ENCODE assay signal across 35 cellular contexts in the genomic region with DNA sequence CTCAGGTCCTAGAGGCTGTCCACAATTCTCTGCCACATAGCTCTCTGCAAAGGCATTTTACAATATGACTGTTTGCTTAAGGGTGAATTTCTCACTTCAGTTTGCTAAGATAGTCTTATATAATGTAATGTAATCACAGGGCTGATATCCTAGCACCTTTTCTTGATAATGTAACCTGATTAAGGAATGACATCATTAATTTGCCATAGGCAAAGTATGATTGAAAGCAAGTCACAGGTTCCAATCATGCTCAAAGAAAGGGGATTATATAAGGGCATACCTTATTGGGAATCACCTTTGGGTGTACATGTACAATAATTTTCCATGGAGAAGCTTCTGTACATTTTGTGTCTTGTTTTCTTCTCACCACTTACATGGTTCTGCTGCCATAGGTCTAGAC. TPM values are rescaled to one million over a fixed set of nuclear protein-coding genes. Genes with fewer than 3 reads are reported as not detected.
"Had no signal": no experiment of that assay in that cellular context is flagged by ENCODE, and none has a peak within 500 bp of the region (broad histone marks: within the 10 kb centered on the region; RNA-seq: fewer than 3 reads in every experiment).

No MANE protein-coding gene starts in this region.

- H3K27ac ChIP-seq: neural progenitor cell, ovary, parathyroid adenoma, psoas muscle, skin epidermis, spleen, suprapubic skin, testis, tibial artery, transverse colon, upper lobe of right lung, vagina had no signal

- H3K9ac ChIP-seq: neural progenitor cell, parathyroid adenoma had no signal

- H3K4me2 ChIP-seq: neural progenitor cell, smooth muscle cell had no signal

- H3K9me3 ChIP-seq: ovary, psoas muscle, spleen, suprapubic skin, testis, tibial artery, transverse colon, upper lobe of right lung, vagina had no signal

- DNase-seq: naive thymus-derived CD4-positive, alpha-beta T cell; natural killer cell; occipital lobe; ovary; posterior cingulate gyrus; psoas muscle; right cardiac atrium; spleen; stimulated activated CD4-positive, alpha-beta T cell treated with anti-CD3 and anti-CD28 coated beads, Interleukin-12 subunit alpha, Interleukin-12 subunit beta, amount 100 ng/mL, for 4 hours; stimulated activated CD4-positive, alpha-beta T cell treated with anti-CD3 and anti-CD28 coated beads, Interleukin-1b, Interleukin-23, amount 100 ng/mL, for 48 hours; stimulated activated CD4-positive, alpha-beta T cell treated with anti-CD3 and anti-CD28 coated beads, Interleukin-4, amount 100 ng/mL, for 1 hour; stimulated activated CD4-positive, alpha-beta T cell treated with anti-CD3 and anti-CD28 coated beads, Interleukin-4, amount 100 ng/mL, for 4 hours; stimulated activated CD8-positive, alpha-beta memory T cell treated with anti-CD3 and anti-CD28 coated beads, Interleukin-4, amount 100 ng/mL, for 48 hours; stimulated activated naive CD4-positive, alpha-beta T cell; stimulated activated naive CD8-positive, alpha-beta T cell treated with anti-CD3 and anti-CD28 coated beads, Interleukin-15, amount 100 ng/mL, for 72 hours; stimulated activated naive CD8-positive, alpha-beta T cell treated with anti-CD3 and anti-CD28 coated beads, Interleukin-15, Interleukin-2, amounts not matched to agents 100 U/mL and 50 U/mL, for 24 hours; substantia nigra; testis; tibial artery; transverse colon; upper lobe of right lung had no signal

- ATAC-seq: naive thymus-derived CD4-positive, alpha-beta T cell; natural killer cell; psoas muscle; right cardiac atrium; sciatic nerve; stimulated activated memory B cell treated with anti-CD40 and anti-IgM and Interleukin-4, amounts not matched to agents 10 μg/mL and 1 μg/mL and 100 μg/mL, for 72 hours; stimulated activated naive CD8-positive, alpha-beta T cell treated with anti-CD3 and anti-CD28 coated beads, Interleukin-15, amount 100 ng/mL, for 72 hours; stimulated activated naive CD8-positive, alpha-beta T cell treated with anti-CD3 and anti-CD28 coated beads, Interleukin-15, Interleukin-2, amounts not matched to agents 100 U/mL and 50 U/mL, for 24 hours; upper lobe of right lung had no signal

- FAIRE-seq: urothelium cell line had no signal

- H3K36me3 ChIP-seq: neural progenitor cell, ovary, suprapubic skin, transverse colon, upper lobe of right lung, vagina had no signal

- H3K4me3 ChIP-seq: neural progenitor cell, ovary, psoas muscle, skin epidermis, smooth muscle cell, spleen, suprapubic skin, testis, tibial artery, transverse colon, upper lobe of right lung, vagina had no signal

- H3K4me1 ChIP-seq: neural progenitor cell, parathyroid adenoma, psoas muscle, spleen, suprapubic skin, testis, tibial artery, transverse colon, upper lobe of right lung, vagina had no signal

- H2AFZ ChIP-seq: neural progenitor cell, parathyroid adenoma had no signal

- H3K27me3 ChIP-seq: neural progenitor cell, ovary, spleen, suprapubic skin, testis, tibial artery, transverse colon, upper lobe of right lung, vagina had no signal

- H3K79me2 ChIP-seq: parathyroid adenoma had no signal

RNA-seq across cellular contexts. Expression of a gene that starts 18.9 kb away (rescaled TPM):
- total RNA-seq: naive thymus-derived CD4-positive, alpha-beta T cell; natural killer cell; occipital lobe; osteoblast; progenitor cell of endocrine pancreas; psoas muscle; renal cortical epithelial cell; right cardiac atrium; sciatic nerve; suprapubic skin; transverse colon; upper lobe of right lung; vagina had no signal
- polyA plus RNA-seq: naive thymus-derived CD4-positive, alpha-beta T cell; neural cell; psoas muscle; right cardiac atrium; smooth muscle cell; spleen; thymus had no signal
